In the genomic region with DNA sequence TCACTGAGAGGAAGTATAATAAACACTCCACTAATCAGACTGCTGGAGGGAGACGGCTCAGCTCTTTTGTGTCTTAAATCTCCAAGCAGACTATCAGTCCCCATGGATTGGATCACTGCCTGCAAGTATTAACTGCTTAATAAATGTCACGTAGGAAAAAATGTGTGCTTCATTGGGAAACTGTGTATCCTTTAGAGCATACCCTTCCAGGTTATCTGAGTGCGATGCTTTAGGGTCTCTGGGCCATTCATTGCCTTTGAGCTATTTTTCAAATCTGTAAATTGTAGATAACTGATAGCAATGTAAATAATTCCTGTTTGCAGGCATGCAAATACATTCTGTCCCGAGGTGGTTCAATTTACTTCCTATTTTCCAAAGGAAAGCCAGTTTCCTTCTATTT, we compare ENCODE assay signal across 25 cellular contexts. TPM values are rescaled to one million over a fixed set of nuclear protein-coding genes. Genes with fewer than 3 reads are reported as not detected.
DNase-seq lines count a peak whose midpoint lies in the region; ATAC-seq and TF ChIP-seq lines count a peak whose summit lies in the region.
"Had no signal": no experiment of that assay in that cellular context is flagged by ENCODE, and none has a peak within 500 bp of the region (broad histone marks: within the 10 kb centered on the region; RNA-seq: fewer than 3 reads in every experiment).

No MANE protein-coding gene starts in this region.

- H3F3A ChIP-seq in smooth muscle cell (ENCODE audit: low read depth) (no peaks in the 10 kb centered on the region), neural progenitor cell (ENCODE audit: low read depth) (peaks cover 7% of the 10 kb centered on the region)

- peaks cover 7% of the 10 kb centered on the region for H3K27me3 Mint-ChIP-seq in neural progenitor cell (ENCODE audit: insufficient read depth, low read depth)

- peak overlapping the region; percentile 25; the same call in 1 of the 2 replicates for H3K27ac ChIP-seq in BLaER1
- peak overlapping the region; percentile 96 for H3K27ac ChIP-seq in right cardiac atrium (ENCODE audit: low read length)
- H3K27ac ChIP-seq in smooth muscle cell (ENCODE audit: low read depth) = no peak overlapping the region
- no peak overlapping the region for H3K27ac ChIP-seq in neural progenitor cell
- H3K27ac ChIP-seq: brain microvascular endothelial cell, hepatocyte had no signal

- H3K4me1 ChIP-seq in BLaER1 = peaks cover 55% of the 10 kb centered on the region
- peaks cover 21% of the 10 kb centered on the region for H3K4me1 ChIP-seq in right cardiac atrium (ENCODE audit: control insufficient read depth, insufficient read depth, low read length)
- peaks cover 13% of the 10 kb centered on the region for H3K4me1 ChIP-seq in smooth muscle cell (ENCODE audit: low read depth)
- peaks cover 13% of the 10 kb centered on the region for H3K4me1 ChIP-seq in neural progenitor cell

- H3K79me2 ChIP-seq in smooth muscle cell (ENCODE audit: low read depth) (no peaks in the 10 kb centered on the region), neural progenitor cell (ENCODE audit: low read depth) (no peaks in the 10 kb centered on the region)
- H3K79me2 ChIP-seq: hepatocyte had no signal

- H3K9me3 ChIP-seq in BLaER1 (no peaks in the 10 kb centered on the region), right cardiac atrium (ENCODE audit: control insufficient read depth, low read length) (no peaks in the 10 kb centered on the region), smooth muscle cell (replicated peaks; ENCODE audit: low read depth) (no peaks in the 10 kb centered on the region), neural progenitor cell (ENCODE audit: low read depth) (no peaks in the 10 kb centered on the region)

- peak; percentile 75 for DNase-seq in NCI-H524 treated with DMSO at 0.1 percent for 48 hours (lab: John Stamatoyannopoulos, UW)
- DNase-seq in right cardiac atrium = no peak
- DNase-seq in smooth muscle cell (lab: John Stamatoyannopoulos, UW; ENCODE audit: unreplicated experiment) = no peak
- DNase-seq in neural progenitor cell (ENCODE audit: low spot score) = no peak
- no peak for DNase-seq in NCI-H1417 treated with DMSO at 0.1 percent for 48 hours (lab: John Stamatoyannopoulos, UW)
- DNase-seq: activated CD4-positive, alpha-beta T cell treated with anti-CD3 and anti-CD28 coated beads, Interleukin-2, amount 50 U/mL, for 48 hours; activated naive CD4-positive, alpha-beta T cell treated with Interleukin-2 at 50 U/mL for 16 hours; brain microvascular endothelial cell; effector CD4-positive, alpha-beta T cell; erythroblast; foreskin fibroblast; GDM1; IMR-90; left colon; midbrain; naive thymus-derived CD4-positive, alpha-beta T cell; NCI-H526 treated with DMSO at 0.1 percent for 48 hours; small intestine; stimulated activated CD4-positive, alpha-beta T cell treated with anti-CD3 and anti-CD28 coated beads, Interleukin-2, amount 100 ng/mL, for 24 hours; T-helper 1 cell had no signal

- no peak overlapping the region for H3K4me3 Mint-ChIP-seq in neural progenitor cell
- H3K4me3 Mint-ChIP-seq: naive thymus-derived CD4-positive, alpha-beta T cell; type B pancreatic cell had no signal

- no peak for ATAC-seq in right cardiac atrium
- no peak for ATAC-seq in HG02870 (IDR thresholded peaks at IDR 0.05; ENCODE audit: unreplicated experiment)
- ATAC-seq: activated CD4-positive, CD25-positive, alpha-beta regulatory T cell treated with anti-CD3 and anti-CD28 coated beads, Interleukin-2, amount 50 U/mL, for 24 hours; left colon; naive thymus-derived CD4-positive, alpha-beta T cell had no signal

- H3K4me2 ChIP-seq in BLaER1 (peak overlapping the region; percentile 83), smooth muscle cell (peak overlapping the region; percentile 80), neural progenitor cell (no peak overlapping the region)

- no peaks in the 10 kb centered on the region for H4K20me1 ChIP-seq in BLaER1
- no peaks in the 10 kb centered on the region for H4K20me1 ChIP-seq in smooth muscle cell (ENCODE audit: low read depth)
- no peaks in the 10 kb centered on the region for H4K20me1 ChIP-seq in neural progenitor cell (ENCODE audit: low read depth)

- H3K9ac ChIP-seq in BLaER1 = no peak overlapping the region
- H3K9ac ChIP-seq in smooth muscle cell (ENCODE audit: low read depth) = no peak overlapping the region
- H3K9ac ChIP-seq in neural progenitor cell = no peak overlapping the region

- peaks cover 3% of the 10 kb centered on the region for H3K36me3 Mint-ChIP-seq in neural progenitor cell
- H3K36me3 Mint-ChIP-seq: naive thymus-derived CD4-positive, alpha-beta T cell; type B pancreatic cell had no signal

- H3K9me3 Mint-ChIP-seq in neural progenitor cell = peaks cover 22% of the 10 kb centered on the region
- H3K9me3 Mint-ChIP-seq: naive thymus-derived CD4-positive, alpha-beta T cell; type B pancreatic cell had no signal

- WGBS in right cardiac atrium = 44% methylated on average over 4 of the region's 4 CpGs
- WGBS in smooth muscle cell (ENCODE audit: low lambda C conversion rate) = 50% methylated on average over 4 of the region's 4 CpGs

- intact Hi-C loops in right cardiac atrium (cut with DNase I) = no loop called here

- no peak overlapping the region for H3K27ac Mint-ChIP-seq in neural progenitor cell
- H3K27ac Mint-ChIP-seq: naive thymus-derived CD4-positive, alpha-beta T cell; type B pancreatic cell had no signal

- H2AFZ ChIP-seq in smooth muscle cell (ENCODE audit: low read depth) = peak overlapping the region; percentile 32
- H2AFZ ChIP-seq in neural progenitor cell (replicated peaks) = no peak overlapping the region
- H2AFZ ChIP-seq: hepatocyte had no signal

- peaks cover 24% of the 10 kb centered on the region for H3K4me1 Mint-ChIP-seq in neural progenitor cell

- no peak for TF ChIP-seq CTCF in smooth muscle cell (IDR thresholded peaks at IDR 0.05; ENCODE audit: borderline replicate concordance, insufficient read depth, poor library complexity, severe bottlenecking)
- TF ChIP-seq CTCF in neural progenitor cell (IDR thresholded peaks at IDR 0.05) = no peak

- H3K27me3 ChIP-seq in BLaER1 (no peaks in the 10 kb centered on the region), right cardiac atrium (ENCODE audit: control insufficient read depth, insufficient read depth) (no peaks in the 10 kb centered on the region), smooth muscle cell (ENCODE audit: low read depth) (no peaks in the 10 kb centered on the region), neural progenitor cell (no peaks in the 10 kb centered on the region)
- H3K27me3 ChIP-seq: brain microvascular endothelial cell, hepatocyte had no signal

- H3K36me3 ChIP-seq in BLaER1 (no peaks in the 10 kb centered on the region), smooth muscle cell (ENCODE audit: low read depth) (no peaks in the 10 kb centered on the region), neural progenitor cell (no peaks in the 10 kb centered on the region)
- H3K36me3 ChIP-seq: brain microvascular endothelial cell had no signal

- H3K4me3 ChIP-seq in BLaER1 (peak overlapping the region; percentile 22; the same call in 1 of the 2 replicates), right cardiac atrium (ENCODE audit: low read length) (no peak overlapping the region), smooth muscle cell (no peak overlapping the region), neural progenitor cell (no peak overlapping the region)
- H3K4me3 ChIP-seq: hepatocyte had no signal

RNA-seq across cellular contexts. Expression of a gene that starts 45.0 kb away (rescaled TPM):
- total RNA-seq in right cardiac atrium (10 to 100 TPM; 27.6 to 85.2 (median 37.5) TPM), smooth muscle cell (23.8 and 25.0 TPM in 2 replicates), neural progenitor cell (ENCODE audit: low replicate concordance) (10.3 and 20.1 TPM in 2 replicates)
- polyA plus RNA-seq in right cardiac atrium (23.1 TPM), smooth muscle cell (30.7 and 39.3 TPM in 2 replicates)

Comparison
In these comparisons a context has a peak if more than half of its experiments do, and no peak if none do; other contexts are left out.
1. H3K27ac ChIP-seq: peak in BLaER1 (single experiment) and right cardiac atrium (single experiment); none in smooth muscle cell (single experiment) and neural progenitor cell (single experiment).